1 cellular context compared by ENCODE assay signal in genomic region chr1:43143441-43143888, GRCh38.
TF ChIP-seq lines count a peak whose summit lies in the region.

No MANE protein-coding gene starts in this region.

TF ChIP-seq in K562, 482 proteins besides CTCF, POLR2A, EP300 and RAD21 (continued from another document and continues in another):
- TF ChIP-seq, protein P1, sequence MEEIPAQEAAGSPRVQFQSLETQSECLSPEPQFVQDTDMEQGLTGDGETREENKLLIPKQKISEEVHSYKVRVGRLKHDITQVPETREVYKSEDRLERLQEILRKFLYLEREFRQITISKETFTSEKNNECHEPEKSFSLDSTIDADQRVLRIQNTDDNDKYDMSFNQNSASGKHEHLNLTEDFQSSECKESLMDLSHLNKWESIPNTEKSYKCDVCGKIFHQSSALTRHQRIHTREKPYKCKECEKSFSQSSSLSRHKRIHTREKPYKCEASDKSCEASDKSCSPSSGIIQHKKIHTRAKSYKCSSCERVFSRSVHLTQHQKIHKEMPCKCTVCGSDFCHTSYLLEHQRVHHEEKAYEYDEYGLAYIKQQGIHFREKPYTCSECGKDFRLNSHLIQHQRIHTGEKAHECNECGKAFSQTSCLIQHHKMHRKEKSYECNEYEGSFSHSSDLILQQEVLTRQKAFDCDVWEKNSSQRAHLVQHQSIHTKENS (CRISPR knock-in tag; IDR thresholded peaks at IDR 0.05), result no peak
- TF ChIP-seq, protein P2, sequence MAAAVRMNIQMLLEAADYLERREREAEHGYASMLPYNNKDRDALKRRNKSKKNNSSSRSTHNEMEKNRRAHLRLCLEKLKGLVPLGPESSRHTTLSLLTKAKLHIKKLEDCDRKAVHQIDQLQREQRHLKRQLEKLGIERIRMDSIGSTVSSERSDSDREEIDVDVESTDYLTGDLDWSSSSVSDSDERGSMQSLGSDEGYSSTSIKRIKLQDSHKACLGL (CRISPR knock-in tag; IDR thresholded peaks at IDR 0.05; ENCODE audit: borderline replicate concordance, poor library complexity, severe bottlenecking), result no peak
- no peak for TF ChIP-seq GATA2 (CRISPR knock-in tag; IDR thresholded peaks at IDR 0.05)
- TF ChIP-seq E2F8 (IDR thresholded peaks at IDR 0.05; ENCODE audit: low read depth, partially characterized antibody), result no peak
- TF ChIP-seq, protein P3, sequence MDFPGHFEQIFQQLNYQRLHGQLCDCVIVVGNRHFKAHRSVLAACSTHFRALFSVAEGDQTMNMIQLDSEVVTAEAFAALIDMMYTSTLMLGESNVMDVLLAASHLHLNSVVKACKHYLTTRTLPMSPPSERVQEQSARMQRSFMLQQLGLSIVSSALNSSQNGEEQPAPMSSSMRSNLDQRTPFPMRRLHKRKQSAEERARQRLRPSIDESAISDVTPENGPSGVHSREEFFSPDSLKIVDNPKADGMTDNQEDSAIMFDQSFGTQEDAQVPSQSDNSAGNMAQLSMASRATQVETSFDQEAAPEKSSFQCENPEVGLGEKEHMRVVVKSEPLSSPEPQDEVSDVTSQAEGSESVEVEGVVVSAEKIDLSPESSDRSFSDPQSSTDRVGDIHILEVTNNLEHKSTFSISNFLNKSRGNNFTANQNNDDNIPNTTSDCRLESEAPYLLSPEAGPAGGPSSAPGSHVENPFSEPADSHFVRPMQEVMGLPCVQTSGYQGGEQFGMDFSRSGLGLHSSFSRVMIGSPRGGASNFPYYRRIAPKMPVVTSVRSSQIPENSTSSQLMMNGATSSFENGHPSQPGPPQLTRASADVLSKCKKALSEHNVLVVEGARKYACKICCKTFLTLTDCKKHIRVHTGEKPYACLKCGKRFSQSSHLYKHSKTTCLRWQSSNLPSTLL (IDR thresholded peaks at IDR 0.05), result no peak
- TF ChIP-seq PURB (CRISPR knock-in tag; IDR thresholded peaks at IDR 0.05; ENCODE audit: low read depth), result no peak
- no peak for TF ChIP-seq HLTF (IDR thresholded peaks at IDR 0.05)
- TF ChIP-seq IRF2 (CRISPR knock-in tag; IDR thresholded peaks at IDR 0.05), result no peak
- TF ChIP-seq CXXC5 (CRISPR knock-in tag; IDR thresholded peaks at IDR 0.05), result peak; percentile 39; the same call in 1 of the 2 replicates
- no peak for TF ChIP-seq ETS1 (conservative IDR thresholded peaks at IDR 0.05; ENCODE audit: control insufficient read depth, low read depth, low read length)
- TF ChIP-seq PATZ1 (CRISPR knock-in tag; IDR thresholded peaks at IDR 0.05; ENCODE audit: borderline replicate concordance), result no peak
- TF ChIP-seq ZNF311 (CRISPR knock-in tag; IDR thresholded peaks at IDR 0.05), result no peak
- 0 out of 2 replicates have a peak, but pooled peaks have one; percentile 4 for TF ChIP-seq MAFG (tag; conservative IDR thresholded peaks at IDR 0.05)
- TF ChIP-seq TCF7L2 (IDR thresholded peaks at IDR 0.05; ENCODE audit: low read depth, low read length), result peak; percentile 86
- no peak for TF ChIP-seq TCF3 (CRISPR knock-in tag; IDR thresholded peaks at IDR 0.05)
- no peak for TF ChIP-seq SRSF3 (IDR thresholded peaks at IDR 0.05; ENCODE audit: insufficient read depth, low read length)
- TF ChIP-seq ZC3H4 (CRISPR knock-in tag; IDR thresholded peaks at IDR 0.05; ENCODE audit: borderline replicate concordance), result no peak
- TF ChIP-seq ARID3A (IDR thresholded peaks at IDR 0.05; ENCODE audit: borderline replicate concordance, low read depth, low read length), result no peak
- no peak for TF ChIP-seq SMAD4 (CRISPR knock-in tag; conservative IDR thresholded peaks at IDR 0.05)
- no peak for TF ChIP-seq ZZZ3 (IDR thresholded peaks at IDR 0.05)
- no peak for TF ChIP-seq RBBP5 (IDR thresholded peaks at IDR 0.05; ENCODE audit: borderline replicate concordance, insufficient read depth, low read length, poor library complexity, severe bottlenecking)
- TF ChIP-seq TGIF2 (CRISPR knock-in tag; IDR thresholded peaks at IDR 0.05), result no peak
- no peak for TF ChIP-seq DMBX1 (CRISPR knock-in tag; IDR thresholded peaks at IDR 0.05; ENCODE audit: borderline replicate concordance)
- TF ChIP-seq CBX5 (IDR thresholded peaks at IDR 0.05; ENCODE audit: borderline replicate concordance, low read depth), result no peak
- no peak for TF ChIP-seq ZBTB2 (IDR thresholded peaks at IDR 0.05)
- TF ChIP-seq ZSCAN32 (CRISPR knock-in tag; IDR thresholded peaks at IDR 0.05), result no peak
- TF ChIP-seq USF1 (CRISPR knock-in tag; IDR thresholded peaks at IDR 0.05), result no peak
- TF ChIP-seq LEF1 (IDR thresholded peaks at IDR 0.05), result peak; percentile 55; the same call in 1 of the 2 replicates
- TF ChIP-seq MEF2D (tag; conservative IDR thresholded peaks at IDR 0.05; ENCODE audit: low read depth), result no peak
- TF ChIP-seq, protein P4, sequence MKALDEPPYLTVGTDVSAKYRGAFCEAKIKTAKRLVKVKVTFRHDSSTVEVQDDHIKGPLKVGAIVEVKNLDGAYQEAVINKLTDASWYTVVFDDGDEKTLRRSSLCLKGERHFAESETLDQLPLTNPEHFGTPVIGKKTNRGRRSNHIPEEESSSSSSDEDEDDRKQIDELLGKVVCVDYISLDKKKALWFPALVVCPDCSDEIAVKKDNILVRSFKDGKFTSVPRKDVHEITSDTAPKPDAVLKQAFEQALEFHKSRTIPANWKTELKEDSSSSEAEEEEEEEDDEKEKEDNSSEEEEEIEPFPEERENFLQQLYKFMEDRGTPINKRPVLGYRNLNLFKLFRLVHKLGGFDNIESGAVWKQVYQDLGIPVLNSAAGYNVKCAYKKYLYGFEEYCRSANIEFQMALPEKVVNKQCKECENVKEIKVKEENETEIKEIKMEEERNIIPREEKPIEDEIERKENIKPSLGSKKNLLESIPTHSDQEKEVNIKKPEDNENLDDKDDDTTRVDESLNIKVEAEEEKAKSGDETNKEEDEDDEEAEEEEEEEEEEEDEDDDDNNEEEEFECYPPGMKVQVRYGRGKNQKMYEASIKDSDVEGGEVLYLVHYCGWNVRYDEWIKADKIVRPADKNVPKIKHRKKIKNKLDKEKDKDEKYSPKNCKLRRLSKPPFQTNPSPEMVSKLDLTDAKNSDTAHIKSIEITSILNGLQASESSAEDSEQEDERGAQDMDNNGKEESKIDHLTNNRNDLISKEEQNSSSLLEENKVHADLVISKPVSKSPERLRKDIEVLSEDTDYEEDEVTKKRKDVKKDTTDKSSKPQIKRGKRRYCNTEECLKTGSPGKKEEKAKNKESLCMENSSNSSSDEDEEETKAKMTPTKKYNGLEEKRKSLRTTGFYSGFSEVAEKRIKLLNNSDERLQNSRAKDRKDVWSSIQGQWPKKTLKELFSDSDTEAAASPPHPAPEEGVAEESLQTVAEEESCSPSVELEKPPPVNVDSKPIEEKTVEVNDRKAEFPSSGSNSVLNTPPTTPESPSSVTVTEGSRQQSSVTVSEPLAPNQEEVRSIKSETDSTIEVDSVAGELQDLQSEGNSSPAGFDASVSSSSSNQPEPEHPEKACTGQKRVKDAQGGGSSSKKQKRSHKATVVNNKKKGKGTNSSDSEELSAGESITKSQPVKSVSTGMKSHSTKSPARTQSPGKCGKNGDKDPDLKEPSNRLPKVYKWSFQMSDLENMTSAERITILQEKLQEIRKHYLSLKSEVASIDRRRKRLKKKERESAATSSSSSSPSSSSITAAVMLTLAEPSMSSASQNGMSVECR (CRISPR knock-in tag; IDR thresholded peaks at IDR 0.05), result no peak
- TF ChIP-seq ARID1B (IDR thresholded peaks at IDR 0.05), result peak; percentile 19; the same call in 1 of the 2 replicates
- TF ChIP-seq PHF20 (IDR thresholded peaks at IDR 0.05; ENCODE audit: partially characterized antibody), result no peak
- no peak; a peak in 1 of 4 replicates for TF ChIP-seq MAZ (CRISPR knock-in tag; conservative IDR thresholded peaks at IDR 0.05 in 1 of 2, IDR thresholded peaks at IDR 0.05 in 1 of 2)
- TF ChIP-seq NEUROD1 (IDR thresholded peaks at IDR 0.05; ENCODE audit: borderline replicate concordance, low read depth, low read length, partially characterized antibody), result peak; percentile 54
- no peak for TF ChIP-seq KAT7 (CRISPR knock-in tag; IDR thresholded peaks at IDR 0.05; ENCODE audit: borderline replicate concordance)
- TF ChIP-seq MAFF (IDR thresholded peaks at IDR 0.05; ENCODE audit: low read length), result peak; percentile 62
- no peak for TF ChIP-seq ESRRA (IDR thresholded peaks at IDR 0.05; ENCODE audit: borderline replicate concordance, low read depth)
- TF ChIP-seq, protein P5, sequence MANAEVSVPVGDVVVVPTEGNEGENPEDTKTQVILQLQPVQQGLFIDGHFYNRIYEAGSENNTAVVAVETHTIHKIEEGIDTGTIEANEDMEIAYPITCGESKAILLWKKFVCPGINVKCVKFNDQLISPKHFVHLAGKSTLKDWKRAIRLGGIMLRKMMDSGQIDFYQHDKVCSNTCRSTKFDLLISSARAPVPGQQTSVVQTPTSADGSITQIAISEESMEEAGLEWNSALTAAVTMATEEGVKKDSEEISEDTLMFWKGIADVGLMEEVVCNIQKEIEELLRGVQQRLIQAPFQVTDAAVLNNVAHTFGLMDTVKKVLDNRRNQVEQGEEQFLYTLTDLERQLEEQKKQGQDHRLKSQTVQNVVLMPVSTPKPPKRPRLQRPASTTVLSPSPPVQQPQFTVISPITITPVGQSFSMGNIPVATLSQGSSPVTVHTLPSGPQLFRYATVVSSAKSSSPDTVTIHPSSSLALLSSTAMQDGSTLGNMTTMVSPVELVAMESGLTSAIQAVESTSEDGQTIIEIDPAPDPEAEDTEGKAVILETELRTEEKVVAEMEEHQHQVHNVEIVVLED (CRISPR knock-in tag; IDR thresholded peaks at IDR 0.05), result no peak
- no peak for TF ChIP-seq ETS2 (tag; IDR thresholded peaks at IDR 0.05; ENCODE audit: borderline replicate concordance, poor library complexity, severe bottlenecking)
- TF ChIP-seq HOXB6 (CRISPR knock-in tag; IDR thresholded peaks at IDR 0.05; ENCODE audit: borderline replicate concordance), result no peak
- no peak for TF ChIP-seq ZNF232 (CRISPR knock-in tag; IDR thresholded peaks at IDR 0.05)
- TF ChIP-seq CTBP1 (IDR thresholded peaks at IDR 0.05; ENCODE audit: borderline replicate concordance), result peak; percentile 52; the same call in 1 of the 2 replicates
- no peak for TF ChIP-seq ZNF699 (CRISPR knock-in tag; IDR thresholded peaks at IDR 0.05; ENCODE audit: insufficient replicate concordance)
